In the genomic region with DNA sequence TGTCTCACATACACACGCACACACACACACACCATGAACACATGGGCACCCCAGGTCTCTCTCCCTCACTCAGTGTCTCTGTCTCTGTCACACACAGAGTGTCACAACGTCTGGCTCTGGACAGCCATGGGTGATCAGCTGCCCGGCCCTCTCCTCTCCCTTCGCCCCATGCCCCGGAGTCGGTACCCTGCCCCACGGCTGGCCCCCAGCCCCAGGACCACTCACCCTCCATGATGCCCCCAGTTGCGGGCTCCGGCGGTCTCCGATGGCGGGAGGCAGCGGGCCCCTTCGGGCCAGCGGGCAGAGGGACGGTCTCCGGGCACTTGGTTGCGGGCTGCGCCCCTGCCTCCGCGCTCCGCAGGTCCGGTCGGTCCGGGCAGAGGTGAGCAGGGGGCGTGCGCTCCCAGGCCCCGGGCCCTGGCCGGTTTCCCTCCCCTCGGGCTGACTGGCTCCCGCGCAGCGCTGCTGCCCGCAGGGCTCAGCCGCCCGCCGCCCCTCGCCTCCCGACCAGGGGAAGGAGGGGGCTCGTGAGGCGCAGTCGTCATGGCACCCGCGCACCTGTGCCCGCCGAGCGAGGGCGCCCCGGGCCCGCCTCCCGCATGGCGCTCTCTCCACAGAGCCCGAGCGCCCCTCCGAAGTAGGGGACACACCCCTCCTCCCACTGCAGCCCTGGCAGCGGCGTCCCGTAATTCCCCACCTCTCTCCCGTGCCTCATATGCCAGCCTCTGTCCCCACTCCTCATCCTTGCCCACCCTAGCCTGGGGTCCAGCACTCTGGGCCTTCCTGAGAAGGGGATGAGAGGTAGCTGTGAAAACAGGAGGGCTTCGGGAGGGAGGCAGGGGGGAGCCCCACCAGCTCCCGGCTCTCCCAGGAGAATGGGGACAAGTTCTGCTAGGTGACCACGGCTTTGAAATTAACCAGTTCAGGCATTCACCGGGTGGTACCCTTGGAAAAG, we compare ENCODE assay signal across 11 cellular contexts.
A peak's percentile ranks its signal among the peaks of the same experiment; 100 is the strongest.
DNase-seq lines count a peak whose midpoint lies in the region; ATAC-seq lines count a peak whose summit lies in the region.
"Had no signal": no experiment of that assay in that cellular context is flagged by ENCODE, and none has a peak within 500 bp of the region (broad histone marks: within the 10 kb centered on the region; RNA-seq: fewer than 3 reads in every experiment).

A gene with protein sequence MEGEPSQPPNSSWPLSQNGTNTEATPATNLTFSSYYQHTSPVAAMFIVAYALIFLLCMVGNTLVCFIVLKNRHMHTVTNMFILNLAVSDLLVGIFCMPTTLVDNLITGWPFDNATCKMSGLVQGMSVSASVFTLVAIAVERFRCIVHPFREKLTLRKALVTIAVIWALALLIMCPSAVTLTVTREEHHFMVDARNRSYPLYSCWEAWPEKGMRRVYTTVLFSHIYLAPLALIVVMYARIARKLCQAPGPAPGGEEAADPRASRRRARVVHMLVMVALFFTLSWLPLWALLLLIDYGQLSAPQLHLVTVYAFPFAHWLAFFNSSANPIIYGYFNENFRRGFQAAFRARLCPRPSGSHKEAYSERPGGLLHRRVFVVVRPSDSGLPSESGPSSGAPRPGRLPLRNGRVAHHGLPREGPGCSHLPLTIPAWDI (minus strand): TSS at position 560 of the 955 bp plus-strand sequence. CDS start 328 bp downstream, at position 232.

- H3K4me1 ChIP-seq in stomach smooth muscle (ENCODE audit: control insufficient read depth, insufficient read depth, low read length), result peaks cover 9% of the 10 kb centered on the region

- ATAC-seq in HG02642 (IDR thresholded peaks at IDR 0.05; ENCODE audit: poor library complexity, unreplicated experiment) (no peak), GM21381 (IDR thresholded peaks at IDR 0.05; ENCODE audit: unreplicated experiment) (no peak), HG03095 (IDR thresholded peaks at IDR 0.05; ENCODE audit: unreplicated experiment) (no peak)
- ATAC-seq: left colon had no signal

- DNase-seq in NCI-H1694 (lab: John Stamatoyannopoulos, UW) (peak; percentile 5), NCI-H1694 treated with DMSO at 0.1 percent for 48 hours (lab: John Stamatoyannopoulos, UW) (no peak), cerebellar cortex (ENCODE audit: low spot score) (peak; percentile 36), left kidney (ENCODE audit: low read depth, low spot score) (peak; percentile 62)
- DNase-seq: left colon; stimulated activated CD4-positive, alpha-beta T cell treated with anti-CD3 and anti-CD28 coated beads, Interleukin-4, amount 100 ng/mL, for 24 hours had no signal

- peak within 1 kb of the TSS; percentile 9 to 57 for H3K4me3 ChIP-seq in stomach smooth muscle (ENCODE audit: low read length in 2 of 2)

- H3K9ac ChIP-seq in stomach smooth muscle (ENCODE audit: low read length in 2 of 2), result no peak within 1 kb of the TSS
- H3K9ac ChIP-seq: KMS-11 had no signal

- no peak within 1 kb of the TSS for H3K27ac ChIP-seq in stomach smooth muscle (ENCODE audit: low read length)
- H3K27ac ChIP-seq: KMS-11 had no signal

- H3K36me3 ChIP-seq in stomach smooth muscle (ENCODE audit: control insufficient read depth in 2 of 2, insufficient read depth in 2 of 2, low read length in 2 of 2), result no peaks in the 10 kb centered on the region

- peaks cover 34 to 35% of the 10 kb centered on the region in 2 donors for H3K27me3 ChIP-seq in stomach smooth muscle (ENCODE audit: control insufficient read depth in 1 of 2, insufficient read depth in 2 of 2, low read length in 2 of 2)

- H3K9me3 ChIP-seq in stomach smooth muscle (ENCODE audit: control insufficient read depth in 2 of 2, low read length in 2 of 2), result no peaks in the 10 kb centered on the region
